7 cellular contexts compared by ENCODE assay signal in genomic region chr2:38495880-38496279, GRCh38.
"Had no signal": no experiment of that assay in that cellular context is flagged by ENCODE, and none has a peak within 500 bp of the region (broad histone marks: within the 10 kb centered on the region; RNA-seq: fewer than 3 reads in every experiment).

No MANE protein-coding gene starts in this region.

- H3K9ac ChIP-seq: KMS-11 had no signal

- H3K27ac ChIP-seq: HL-60, KMS-11 had no signal

- ATAC-seq: GM23338 had no signal

- H3K4me3 ChIP-seq: GM23338 had no signal

- H3K4me2 ChIP-seq: GM23338, KMS-11 had no signal

- DNase-seq: H9, HCEC 1CT, IMR-90, KBM-7 had no signal
